10 cellular contexts compared by ENCODE assay signal in genomic region chr6:52992980-52993379, GRCh38. TPM values are rescaled to one million over a fixed set of nuclear protein-coding genes. Genes with fewer than 3 reads are reported as not detected.
DNase-seq lines count a peak whose midpoint lies in the region; ATAC-seq and TF ChIP-seq lines count a peak whose summit lies in the region.
"Had no signal": no experiment of that assay in that cellular context is flagged by ENCODE, and none has a peak within 500 bp of the region (broad histone marks: within the 10 kb centered on the region; RNA-seq: fewer than 3 reads in every experiment).

No MANE protein-coding gene starts in this region.

- TF ChIP-seq CTCF in MCF 10A (IDR thresholded peaks at IDR 0.05; ENCODE audit: unreplicated experiment): no peak
- TF ChIP-seq CTCF in mesothelial cell of epicardium (IDR thresholded peaks at IDR 0.05; ENCODE audit: unreplicated experiment): no peak
- no peak for TF ChIP-seq CTCF in mucosa of descending colon (IDR thresholded peaks at IDR 0.05)

- peaks cover 74% of the 10 kb centered on the region for H3K4me1 Mint-ChIP-seq in stimulated activated naive CD8-positive, alpha-beta T cell treated with anti-CD3 and anti-CD28 coated beads, Interleukin-15, Interleukin-2, amounts not matched to agents 100 ng/mL and 50 ng/mL, for 24 hours (ENCODE audit: low read depth)
- peaks cover 38% of the 10 kb centered on the region for H3K4me1 Mint-ChIP-seq in stimulated activated naive CD8-positive, alpha-beta T cell treated with anti-CD3 and anti-CD28 coated beads, Interleukin-15, amount 100 ng/mL, for 72 hours
- H3K4me1 Mint-ChIP-seq in MCF 10A (ENCODE audit: insufficient read depth, unreplicated experiment) (peaks cover 33% of the 10 kb centered on the region), mesothelial cell of epicardium (peaks cover 18% of the 10 kb centered on the region)

- peaks cover 7% of the 10 kb centered on the region for H3K4me1 ChIP-seq in mucosa of descending colon (ENCODE audit: low read depth)

- ATAC-seq in stimulated activated naive CD8-positive, alpha-beta T cell treated with anti-CD3 and anti-CD28 coated beads, Interleukin-15, amount 100 ng/mL, for 72 hours: no peak
- ATAC-seq in GM21529 (IDR thresholded peaks at IDR 0.05; ENCODE audit: unreplicated experiment): no peak
- ATAC-seq in GM21526 (IDR thresholded peaks at IDR 0.05; ENCODE audit: low FRiP score, unreplicated experiment): no peak
- no peak for ATAC-seq in mucosa of descending colon

- no peak overlapping the region for H3K27ac Mint-ChIP-seq in stimulated activated naive CD8-positive, alpha-beta T cell treated with anti-CD3 and anti-CD28 coated beads, Interleukin-15, Interleukin-2, amounts not matched to agents 100 ng/mL and 50 ng/mL, for 24 hours
- H3K27ac Mint-ChIP-seq in stimulated activated naive CD8-positive, alpha-beta T cell treated with anti-CD3 and anti-CD28 coated beads, Interleukin-15, amount 100 ng/mL, for 72 hours: no peak overlapping the region
- peak overlapping the region; percentile 99 for H3K27ac Mint-ChIP-seq in MCF 10A (ENCODE audit: low read depth, unreplicated experiment)
- peak overlapping the region; percentile 99 for H3K27ac Mint-ChIP-seq in mesothelial cell of epicardium

- CTCF ChIA-PET in MCF 10A (lab: Yijun Ruan, JAX): interaction anchor here (1.3 to 5.0 kb wide), 3 partner anchors 25 to 111 kb away, joined by 3 to 28 read pairs (median 3); no protein-coding TSS in a partner anchor

- BruUV-seq in MCF 10A (replicated peaks; lab: Mats Ljungman, UMichigan): no TSS peak

- H3K9me3 ChIP-seq in mucosa of descending colon: no peaks in the 10 kb centered on the region

- intact Hi-C loops in MCF 10A (cut with micrococcal nuclease): loop anchor here (5.0 kb wide), 1 partner anchor 76 kb away; no protein-coding TSS in a partner anchor
- intact Hi-C loops in mucosa of descending colon (cut with DNase I, micrococcal nuclease): no loop called here

- DNase-seq in stimulated activated naive CD8-positive, alpha-beta T cell treated with anti-CD3 and anti-CD28 coated beads, Interleukin-15, amount 100 ng/mL, for 72 hours: no peak
- DNase-seq in MCF 10A (ENCODE audit: unreplicated experiment) (peak; percentile 66), mesothelial cell of epicardium (ENCODE audit: low spot score in 2 of 2, unreplicated experiment in 2 of 2) (no peak), NCI-H1105 treated with DMSO at 0.1 percent for 48 hours (lab: John Stamatoyannopoulos, UW) (no peak), mucosa of descending colon (no peak)
- DNase-seq: NCI-H1694, nucleus accumbens had no signal

- POLR2A ChIA-PET in MCF 10A (lab: Yijun Ruan, JAX): interaction anchor here (0.6 to 3.7 kb wide), 12 partner anchors 9 to 585 kb away, joined by 3 to 35 read pairs (median 10); partner anchors contain the start of genes FBXO9 and GSTA3

- peaks cover 4% of the 10 kb centered on the region for H3K36me3 ChIP-seq in mucosa of descending colon (ENCODE audit: low read depth)

- H3K4me3 Mint-ChIP-seq in stimulated activated naive CD8-positive, alpha-beta T cell treated with anti-CD3 and anti-CD28 coated beads, Interleukin-15, Interleukin-2, amounts not matched to agents 100 ng/mL and 50 ng/mL, for 24 hours: peak overlapping the region; percentile 99
- H3K4me3 Mint-ChIP-seq in stimulated activated naive CD8-positive, alpha-beta T cell treated with anti-CD3 and anti-CD28 coated beads, Interleukin-15, amount 100 ng/mL, for 72 hours: peak overlapping the region in 1 of 2 donors; percentile 87
- H3K4me3 Mint-ChIP-seq in MCF 10A (ENCODE audit: unreplicated experiment): peak overlapping the region; percentile 89
- peak overlapping the region; percentile 95 for H3K4me3 Mint-ChIP-seq in mesothelial cell of epicardium

- H3K27me3 Mint-ChIP-seq in stimulated activated naive CD8-positive, alpha-beta T cell treated with anti-CD3 and anti-CD28 coated beads, Interleukin-15, Interleukin-2, amounts not matched to agents 100 ng/mL and 50 ng/mL, for 24 hours: peaks cover 5% of the 10 kb centered on the region
- H3K27me3 Mint-ChIP-seq in stimulated activated naive CD8-positive, alpha-beta T cell treated with anti-CD3 and anti-CD28 coated beads, Interleukin-15, amount 100 ng/mL, for 72 hours: peaks cover 22% of the 10 kb centered on the region
- no peaks in the 10 kb centered on the region for H3K27me3 Mint-ChIP-seq in MCF 10A (ENCODE audit: insufficient read depth, unreplicated experiment)
- H3K27me3 Mint-ChIP-seq in mesothelial cell of epicardium (ENCODE audit: low read depth): peaks cover 5% of the 10 kb centered on the region

- no peak overlapping the region for H3K4me3 ChIP-seq in mucosa of descending colon

- no peaks in the 10 kb centered on the region for H3K9me3 Mint-ChIP-seq in stimulated activated naive CD8-positive, alpha-beta T cell treated with anti-CD3 and anti-CD28 coated beads, Interleukin-15, Interleukin-2, amounts not matched to agents 100 ng/mL and 50 ng/mL, for 24 hours
- no peaks in the 10 kb centered on the region for H3K9me3 Mint-ChIP-seq in stimulated activated naive CD8-positive, alpha-beta T cell treated with anti-CD3 and anti-CD28 coated beads, Interleukin-15, amount 100 ng/mL, for 72 hours
- no peaks in the 10 kb centered on the region for H3K9me3 Mint-ChIP-seq in MCF 10A (ENCODE audit: unreplicated experiment)
- H3K9me3 Mint-ChIP-seq in mesothelial cell of epicardium: no peaks in the 10 kb centered on the region

- peaks cover 38% of the 10 kb centered on the region for H3K36me3 Mint-ChIP-seq in stimulated activated naive CD8-positive, alpha-beta T cell treated with anti-CD3 and anti-CD28 coated beads, Interleukin-15, Interleukin-2, amounts not matched to agents 100 ng/mL and 50 ng/mL, for 24 hours (ENCODE audit: low read depth)
- H3K36me3 Mint-ChIP-seq in MCF 10A (ENCODE audit: insufficient read depth, unreplicated experiment) (peaks cover 20% of the 10 kb centered on the region), mesothelial cell of epicardium (peaks cover 30% of the 10 kb centered on the region)

RNA-seq across cellular contexts. Expression of gene GSTA4, which starts 2.1 kb away (rescaled TPM):
- 5.3 and 5.9 TPM in 2 replicates for total RNA-seq in MCF 10A (2022)
- 66.2 to 69.5 TPM (median 68.8 TPM) in 3 replicates for total RNA-seq in mesothelial cell of epicardium
- 10 to 100 TPM in 2 of 3 donors, 1 to 10 TPM in 1; 8.3 to 15.5 (median 14.7) TPM for total RNA-seq in mucosa of descending colon

Comparison
In these comparisons a context has a peak if more than half of its experiments do, and no peak if none do; other contexts are left out.
1. H3K27ac Mint-ChIP-seq: peak in MCF 10A (single experiment) and mesothelial cell of epicardium (single experiment); none in stimulated activated naive CD8-positive, alpha-beta T cell treated with anti-CD3 and anti-CD28 coated beads, Interleukin-15, Interleukin-2, amounts not matched to agents 100 ng/mL and 50 ng/mL, for 24 hours (single experiment) and stimulated activated naive CD8-positive, alpha-beta T cell treated with anti-CD3 and anti-CD28 coated beads, Interleukin-15, amount 100 ng/mL, for 72 hours (0 of 2).